Comparison of ENCODE assay signal across 1 cellular context in the genomic region with DNA sequence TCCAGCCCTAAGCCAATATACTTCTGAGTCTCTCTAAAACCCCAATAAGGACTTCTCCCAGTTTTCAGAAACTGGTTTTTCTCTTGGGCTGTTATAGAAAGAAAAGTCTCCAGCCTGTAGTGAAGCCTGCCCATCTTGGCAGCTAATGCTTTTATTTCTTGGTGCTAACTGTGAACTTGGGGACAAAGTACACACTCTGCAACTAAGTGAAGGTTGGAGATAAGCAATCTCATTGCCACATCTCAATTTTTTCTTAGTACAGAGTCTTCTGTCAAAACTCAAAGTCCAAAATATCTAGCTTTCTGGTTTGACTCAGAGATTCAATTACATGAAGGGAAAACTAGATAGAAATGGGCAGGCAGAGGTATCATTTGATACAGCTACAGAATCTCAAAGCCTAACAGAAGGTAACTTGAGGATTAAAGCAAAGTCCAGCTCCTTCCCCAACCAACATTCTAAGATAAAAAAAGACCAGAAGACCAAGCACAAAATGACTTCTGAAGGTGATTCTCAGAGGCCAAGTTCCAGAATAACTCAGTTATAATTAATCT.
A peak's percentile ranks its signal among the peaks of the same experiment; 100 is the strongest.
TF ChIP-seq lines count a peak whose summit lies in the region.

No MANE protein-coding gene starts in this region.

TF ChIP-seq in liver, 16 proteins besides CTCF, POLR2A, EP300 and RAD21:
- TF ChIP-seq YY1 (IDR thresholded peaks at IDR 0.05), result peak; percentile 55
- peak; percentile 79 to 89 for TF ChIP-seq RXRA (IDR thresholded peaks at IDR 0.05)
- no peak for TF ChIP-seq GABPA (IDR thresholded peaks at IDR 0.05 in 1 of 2, conservative IDR thresholded peaks at IDR 0.05 in 1 of 2)
- peak; percentile 92 for TF ChIP-seq SP1 (IDR thresholded peaks at IDR 0.05)
- TF ChIP-seq TAF1 (conservative IDR thresholded peaks at IDR 0.05), result no peak
- TF ChIP-seq NR2F2 (IDR thresholded peaks at IDR 0.05), result no peak
- TF ChIP-seq, protein P1, sequence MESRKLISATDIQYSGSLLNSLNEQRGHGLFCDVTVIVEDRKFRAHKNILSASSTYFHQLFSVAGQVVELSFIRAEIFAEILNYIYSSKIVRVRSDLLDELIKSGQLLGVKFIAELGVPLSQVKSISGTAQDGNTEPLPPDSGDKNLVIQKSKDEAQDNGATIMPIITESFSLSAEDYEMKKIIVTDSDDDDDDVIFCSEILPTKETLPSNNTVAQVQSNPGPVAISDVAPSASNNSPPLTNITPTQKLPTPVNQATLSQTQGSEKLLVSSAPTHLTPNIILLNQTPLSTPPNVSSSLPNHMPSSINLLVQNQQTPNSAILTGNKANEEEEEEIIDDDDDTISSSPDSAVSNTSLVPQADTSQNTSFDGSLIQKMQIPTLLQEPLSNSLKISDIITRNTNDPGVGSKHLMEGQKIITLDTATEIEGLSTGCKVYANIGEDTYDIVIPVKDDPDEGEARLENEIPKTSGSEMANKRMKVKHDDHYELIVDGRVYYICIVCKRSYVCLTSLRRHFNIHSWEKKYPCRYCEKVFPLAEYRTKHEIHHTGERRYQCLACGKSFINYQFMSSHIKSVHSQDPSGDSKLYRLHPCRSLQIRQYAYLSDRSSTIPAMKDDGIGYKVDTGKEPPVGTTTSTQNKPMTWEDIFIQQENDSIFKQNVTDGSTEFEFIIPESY (IDR thresholded peaks at IDR 0.05), result peak; percentile 52
- TF ChIP-seq FOXA2 (IDR thresholded peaks at IDR 0.05), result no peak
- TF ChIP-seq, protein P2, sequence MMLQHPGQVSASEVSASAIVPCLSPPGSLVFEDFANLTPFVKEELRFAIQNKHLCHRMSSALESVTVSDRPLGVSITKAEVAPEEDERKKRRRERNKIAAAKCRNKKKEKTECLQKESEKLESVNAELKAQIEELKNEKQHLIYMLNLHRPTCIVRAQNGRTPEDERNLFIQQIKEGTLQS (IDR thresholded peaks at IDR 0.05), result peak; percentile 78
- TF ChIP-seq, protein P3, sequence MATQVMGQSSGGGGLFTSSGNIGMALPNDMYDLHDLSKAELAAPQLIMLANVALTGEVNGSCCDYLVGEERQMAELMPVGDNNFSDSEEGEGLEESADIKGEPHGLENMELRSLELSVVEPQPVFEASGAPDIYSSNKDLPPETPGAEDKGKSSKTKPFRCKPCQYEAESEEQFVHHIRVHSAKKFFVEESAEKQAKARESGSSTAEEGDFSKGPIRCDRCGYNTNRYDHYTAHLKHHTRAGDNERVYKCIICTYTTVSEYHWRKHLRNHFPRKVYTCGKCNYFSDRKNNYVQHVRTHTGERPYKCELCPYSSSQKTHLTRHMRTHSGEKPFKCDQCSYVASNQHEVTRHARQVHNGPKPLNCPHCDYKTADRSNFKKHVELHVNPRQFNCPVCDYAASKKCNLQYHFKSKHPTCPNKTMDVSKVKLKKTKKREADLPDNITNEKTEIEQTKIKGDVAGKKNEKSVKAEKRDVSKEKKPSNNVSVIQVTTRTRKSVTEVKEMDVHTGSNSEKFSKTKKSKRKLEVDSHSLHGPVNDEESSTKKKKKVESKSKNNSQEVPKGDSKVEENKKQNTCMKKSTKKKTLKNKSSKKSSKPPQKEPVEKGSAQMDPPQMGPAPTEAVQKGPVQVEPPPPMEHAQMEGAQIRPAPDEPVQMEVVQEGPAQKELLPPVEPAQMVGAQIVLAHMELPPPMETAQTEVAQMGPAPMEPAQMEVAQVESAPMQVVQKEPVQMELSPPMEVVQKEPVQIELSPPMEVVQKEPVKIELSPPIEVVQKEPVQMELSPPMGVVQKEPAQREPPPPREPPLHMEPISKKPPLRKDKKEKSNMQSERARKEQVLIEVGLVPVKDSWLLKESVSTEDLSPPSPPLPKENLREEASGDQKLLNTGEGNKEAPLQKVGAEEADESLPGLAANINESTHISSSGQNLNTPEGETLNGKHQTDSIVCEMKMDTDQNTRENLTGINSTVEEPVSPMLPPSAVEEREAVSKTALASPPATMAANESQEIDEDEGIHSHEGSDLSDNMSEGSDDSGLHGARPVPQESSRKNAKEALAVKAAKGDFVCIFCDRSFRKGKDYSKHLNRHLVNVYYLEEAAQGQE (IDR thresholded peaks at IDR 0.05), result no peak
- TF ChIP-seq, protein P4, sequence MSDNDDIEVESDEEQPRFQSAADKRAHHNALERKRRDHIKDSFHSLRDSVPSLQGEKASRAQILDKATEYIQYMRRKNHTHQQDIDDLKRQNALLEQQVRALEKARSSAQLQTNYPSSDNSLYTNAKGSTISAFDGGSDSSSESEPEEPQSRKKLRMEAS (IDR thresholded peaks at IDR 0.05), result peak; percentile 27
- TF ChIP-seq HNF4G (IDR thresholded peaks at IDR 0.05), result peak; percentile 96
- no peak for TF ChIP-seq FOXA1 (IDR thresholded peaks at IDR 0.05)
- peak in 1 of 2 donors; percentile 41 for TF ChIP-seq EGR1 (IDR thresholded peaks at IDR 0.05; ENCODE audit: low read depth in 2 of 2)
- TF ChIP-seq HNF4A (conservative IDR thresholded peaks at IDR 0.05), result peak; percentile 98 to 100
- TF ChIP-seq JUND (IDR thresholded peaks at IDR 0.05), result peak; percentile 69 to 81
